Comparison of ENCODE assay signal across 8 cellular contexts in genomic region chr2:209425082-209426071, GRCh38. TPM values are rescaled to one million over a fixed set of nuclear protein-coding genes. Genes with fewer than 3 reads are reported as not detected.
DNase-seq lines count a peak whose midpoint lies in the region; ATAC-seq and TF ChIP-seq lines count a peak whose summit lies in the region.
"Had no signal": no experiment of that assay in that cellular context is flagged by ENCODE, and none has a peak within 500 bp of the region (broad histone marks: within the 10 kb centered on the region; RNA-seq: fewer than 3 reads in every experiment).

No MANE protein-coding gene starts in this region.

- no peaks in the 10 kb centered on the region for H3K9me2 ChIP-seq in DOHH2 (replicated peaks; ENCODE audit: control insufficient read depth, low read length)

- H3K27me3 Mint-ChIP-seq in T-cell = peaks cover 18 to 28% of the 10 kb centered on the region in 2 donors

- H3K27me3 ChIP-seq in DOHH2 (ENCODE audit: control insufficient read depth, low read length) = no peaks in the 10 kb centered on the region

- peaks cover 20% of the 10 kb centered on the region for H3K4me1 ChIP-seq in DOHH2 (ENCODE audit: control insufficient read depth, low read length)

- H4K20me1 ChIP-seq in DOHH2 (ENCODE audit: control insufficient read depth, insufficient read depth, low read depth, low read length) = no peaks in the 10 kb centered on the region

- H3K36me3 ChIP-seq in DOHH2 (ENCODE audit: control insufficient read depth, low read length) = no peaks in the 10 kb centered on the region

- peak; percentile 56 for TF ChIP-seq CTCF in DOHH2 (IDR thresholded peaks at IDR 0.05; ENCODE audit: low read depth, low read length, poor library complexity, severe bottlenecking)

- peak overlapping the region; percentile 83 for H3K4me3 ChIP-seq in DOHH2 (ENCODE audit: low read length)

- peaks cover 14 to 20% (median 17%) of the 10 kb centered on the region in 3 donors for H3K4me1 Mint-ChIP-seq in T-cell

- peaks cover 4% of the 10 kb centered on the region; the same call in 1 of the 2 replicates for H3F3A ChIP-seq in DOHH2 (ENCODE audit: control insufficient read depth, insufficient read depth)

- CTCF ChIA-PET in T-cell (lab: Charles Lee) = interaction anchor here (0.7 to 1.2 kb wide), 2 partner anchors 10 to 773 kb away, joined by 3 read pairs; no protein-coding TSS in a partner anchor

- H3K27ac ChIP-seq in DOHH2 (ENCODE audit: low read depth, low read length) = 0 out of 2 replicates have a peak overlapping the region, but pooled peaks have one; percentile 19

- H3K4me3 Mint-ChIP-seq in T-cell = peak overlapping the region in 2 of 3 donors; percentile 71 to 84

- peak overlapping the region; percentile 81 for H3K4me2 ChIP-seq in DOHH2 (ENCODE audit: low read length)

- ATAC-seq in GM21619 (IDR thresholded peaks at IDR 0.05; ENCODE audit: unreplicated experiment) (peak; percentile 27), T-cell (replicated peaks in 1 of 4) (no peak)

- no peak overlapping the region for H3K27ac Mint-ChIP-seq in T-cell

- DNase-seq in NCI-H1105 treated with DMSO at 0.1 percent for 48 hours (lab: John Stamatoyannopoulos, UW) = peak; percentile 58
- DNase-seq in T-cell = no peak
- peak; percentile 49 for DNase-seq in germinal center (ENCODE audit: low spot score)
- DNase-seq in putamen (ENCODE audit: low spot score) = peak; percentile 58
- no peak for DNase-seq in stimulated activated CD4-positive, alpha-beta T cell treated with anti-CD3 and anti-CD28 coated beads, Interleukin-4, amount 100 ng/mL, for 4 hours

- peaks cover 19% of the 10 kb centered on the region for H3K79me2 ChIP-seq in DOHH2 (ENCODE audit: control insufficient read depth, low read length)

- H3K36me3 Mint-ChIP-seq in T-cell = no peaks in the 10 kb centered on the region

- H3K9me3 Mint-ChIP-seq in T-cell = no peaks in the 10 kb centered on the region
- H3K9me3 Mint-ChIP-seq: central memory CD8-positive, alpha-beta T cell had no signal

- POLR2A ChIA-PET in T-cell (lab: Charles Lee) = no interaction called here

- H3K9me3 ChIP-seq in DOHH2 (ENCODE audit: control insufficient read depth, insufficient read depth, low read length) = no peaks in the 10 kb centered on the region

RNA-seq across cellular contexts. Expression of gene MAP2, which starts 1.5 kb away (rescaled TPM):
- total RNA-seq in T-cell = under 1 TPM; 0.35 to 0.86 (median 0.46) TPM

Comparison
In these comparisons a context has a peak if more than half of its experiments do, and no peak if none do; other contexts are left out.
1. DNase-seq: peak in NCI-H1105 treated with DMSO at 0.1 percent for 48 hours (single experiment), germinal center (single experiment) and putamen (single experiment); none in T-cell (0 of 34) and stimulated activated CD4-positive, alpha-beta T cell treated with anti-CD3 and anti-CD28 coated beads, Interleukin-4, amount 100 ng/mL, for 4 hours (0 of 2).